In the genomic region with DNA sequence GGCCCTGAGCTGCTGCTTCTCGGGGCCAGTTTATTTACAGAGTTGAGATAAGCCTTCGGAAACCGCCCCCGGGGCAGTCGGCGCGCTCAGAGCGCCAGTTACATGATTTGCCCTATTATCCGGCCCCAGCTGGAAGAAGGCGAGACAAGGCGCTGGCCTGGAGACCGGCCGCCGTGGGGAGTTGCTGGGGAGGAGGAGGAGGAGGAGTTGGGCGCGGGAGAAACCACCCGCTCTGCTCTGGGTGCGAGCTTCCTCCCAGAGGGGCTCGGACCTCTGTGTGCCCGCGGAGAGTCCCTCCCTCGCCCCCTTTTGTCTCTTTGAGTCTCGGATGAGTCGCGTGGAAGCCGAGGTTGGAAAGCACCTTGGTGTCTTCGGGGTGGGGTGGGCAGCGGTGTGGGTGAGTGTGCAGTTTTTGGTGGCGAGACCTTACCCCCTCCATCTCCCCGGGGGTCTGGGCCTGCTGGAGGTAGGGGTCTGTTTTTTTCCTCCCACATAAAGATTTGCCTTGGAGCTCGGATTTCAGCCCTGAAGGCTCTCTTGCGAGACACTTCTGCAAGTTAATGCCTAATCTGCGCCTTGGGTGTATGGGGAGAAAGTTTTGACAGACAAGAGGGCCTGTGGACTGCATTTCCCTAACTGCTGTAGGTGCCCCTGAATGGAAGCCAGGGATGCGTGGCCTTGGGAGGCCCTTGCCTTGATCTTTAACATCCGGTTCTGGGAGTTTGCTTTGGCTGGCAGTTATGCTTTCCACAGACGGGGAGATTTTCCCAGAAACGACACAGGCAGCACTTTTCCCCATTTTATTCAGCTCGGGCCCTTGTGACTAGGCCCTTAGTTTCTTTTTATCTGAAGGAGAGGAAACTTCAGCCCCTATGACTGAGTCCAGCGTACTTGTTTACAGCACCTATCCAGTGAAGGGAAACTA, we compare ENCODE assay signal across 1 cellular context.
TF ChIP-seq lines count a peak whose summit lies in the region.

No MANE protein-coding gene starts in this region.

TF ChIP-seq in HEK293, 187 proteins besides CTCF, POLR2A, EP300 and RAD21 (continued from another document and continues in another):
- TF ChIP-seq, protein P1, sequence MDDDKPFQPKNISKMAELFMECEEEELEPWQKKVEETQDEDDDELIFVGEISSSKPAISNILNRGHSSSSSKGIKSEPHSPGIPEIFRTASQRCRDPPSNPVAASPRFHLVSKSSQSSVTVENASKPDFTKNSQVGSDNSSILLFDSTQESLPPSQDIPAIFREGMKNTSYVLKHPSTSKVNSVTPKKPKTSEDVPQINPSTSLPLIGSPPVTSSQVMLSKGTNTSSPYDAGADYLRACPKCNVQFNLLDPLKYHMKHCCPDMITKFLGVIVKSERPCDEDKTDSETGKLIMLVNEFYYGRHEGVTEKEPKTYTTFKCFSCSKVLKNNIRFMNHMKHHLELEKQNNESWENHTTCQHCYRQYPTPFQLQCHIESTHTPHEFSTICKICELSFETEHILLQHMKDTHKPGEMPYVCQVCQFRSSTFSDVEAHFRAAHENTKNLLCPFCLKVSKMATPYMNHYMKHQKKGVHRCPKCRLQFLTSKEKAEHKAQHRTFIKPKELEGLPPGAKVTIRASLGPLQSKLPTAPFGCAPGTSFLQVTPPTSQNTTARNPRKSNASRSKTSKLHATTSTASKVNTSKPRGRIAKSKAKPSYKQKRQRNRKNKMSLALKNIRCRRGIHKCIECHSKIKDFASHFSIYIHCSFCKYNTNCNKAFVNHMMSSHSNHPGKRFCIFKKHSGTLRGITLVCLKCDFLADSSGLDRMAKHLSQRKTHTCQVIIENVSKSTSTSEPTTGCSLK (tag by site-specific recombination; IDR thresholded peaks at IDR 0.05), result no peak
- TF ChIP-seq ZNF785 (tag by site-specific recombination; IDR thresholded peaks at IDR 0.05) (no peak), SP2 (tag by site-specific recombination; IDR thresholded peaks at IDR 0.05) (peak; percentile 49), KLF7 (tag by site-specific recombination; IDR thresholded peaks at IDR 0.05; ENCODE audit: borderline replicate concordance) (0 out of 2 replicates have a peak, but pooled peaks have one; percentile 31), OSR2 (tag by site-specific recombination; IDR thresholded peaks at IDR 0.05) (peak; percentile 59), TRIM28 (IDR thresholded peaks at IDR 0.05; ENCODE audit: borderline replicate concordance, low read length) (0 out of 2 replicates have a peak, but pooled peaks have one; percentile 42), KLF8 (tag by site-specific recombination; IDR thresholded peaks at IDR 0.05) (peak; percentile 63), IKZF3 (tag by site-specific recombination; IDR thresholded peaks at IDR 0.05) (peak; percentile 36; the same call in 1 of the 2 replicates), ZFHX2 (tag by site-specific recombination; conservative IDR thresholded peaks at IDR 0.05) (peak; percentile 82), EGR2 (tag by site-specific recombination; IDR thresholded peaks at IDR 0.05; ENCODE audit: low read depth) (peak; percentile 75), GLI4 (tag by site-specific recombination; IDR thresholded peaks at IDR 0.05) (no peak), ZNF629 (tag by site-specific recombination; IDR thresholded peaks at IDR 0.05) (no peak), ZNF211 (tag by site-specific recombination; IDR thresholded peaks at IDR 0.05; ENCODE audit: low read depth) (no peak), ZBTB17 (tag by site-specific recombination; IDR thresholded peaks at IDR 0.05) (peak; percentile 60), YY1 (tag by site-specific recombination; IDR thresholded peaks at IDR 0.05) (no peak), TCF7L2 (IDR thresholded peaks at IDR 0.05; ENCODE audit: borderline replicate concordance, low read depth, low read length) (peak; percentile 58; the same call in 1 of the 2 replicates), ZNF426 (tag by site-specific recombination; IDR thresholded peaks at IDR 0.05) (no peak), ZIC2 (tag by site-specific recombination; IDR thresholded peaks at IDR 0.05) (peak; percentile 64), SALL2 (tag by site-specific recombination; IDR thresholded peaks at IDR 0.05; ENCODE audit: borderline replicate concordance) (no peak), ZNF214 (tag by site-specific recombination; IDR thresholded peaks at IDR 0.05; ENCODE audit: borderline replicate concordance) (no peak), ZNF423 (tag by site-specific recombination; IDR thresholded peaks at IDR 0.05) (peak; percentile 60; the same call in 1 of the 2 replicates), ZNF76 (tag by site-specific recombination; IDR thresholded peaks at IDR 0.05; ENCODE audit: borderline replicate concordance, low read depth) (peak; percentile 29; the same call in 1 of the 2 replicates), ZNF514 (tag by site-specific recombination; IDR thresholded peaks at IDR 0.05) (no peak), ZEB2 (tag by site-specific recombination; IDR thresholded peaks at IDR 0.05) (peak; percentile 65; the same call in 1 of the 2 replicates), ZNF791 (tag by site-specific recombination; IDR thresholded peaks at IDR 0.05) (no peak), KLF1 (tag by site-specific recombination; IDR thresholded peaks at IDR 0.05) (peak; percentile 71), ZFP41 (tag by site-specific recombination; IDR thresholded peaks at IDR 0.05; ENCODE audit: borderline replicate concordance) (no peak), ZBTB48 (tag by site-specific recombination; IDR thresholded peaks at IDR 0.05) (peak; percentile 90), ZFP37 (tag by site-specific recombination; IDR thresholded peaks at IDR 0.05) (peak; percentile 47; the same call in 1 of the 2 replicates), ZNF391 (tag by site-specific recombination; IDR thresholded peaks at IDR 0.05; ENCODE audit: borderline replicate concordance, low read depth) (no peak), SP3 (tag by site-specific recombination; IDR thresholded peaks at IDR 0.05) (peak; percentile 55), ZNF501 (tag by site-specific recombination; IDR thresholded peaks at IDR 0.05) (no peak), GLIS1 (tag by site-specific recombination; IDR thresholded peaks at IDR 0.05) (peak; percentile 91), ZXDB (tag by site-specific recombination; IDR thresholded peaks at IDR 0.05) (peak; percentile 53), ZNF660 (tag by site-specific recombination; IDR thresholded peaks at IDR 0.05) (no peak), ZNF335 (tag by site-specific recombination; conservative IDR thresholded peaks at IDR 0.05) (peak; percentile 75), ZNF138 (tag by site-specific recombination; IDR thresholded peaks at IDR 0.05; ENCODE audit: borderline replicate concordance) (no peak)
- TF ChIP-seq, protein P2, sequence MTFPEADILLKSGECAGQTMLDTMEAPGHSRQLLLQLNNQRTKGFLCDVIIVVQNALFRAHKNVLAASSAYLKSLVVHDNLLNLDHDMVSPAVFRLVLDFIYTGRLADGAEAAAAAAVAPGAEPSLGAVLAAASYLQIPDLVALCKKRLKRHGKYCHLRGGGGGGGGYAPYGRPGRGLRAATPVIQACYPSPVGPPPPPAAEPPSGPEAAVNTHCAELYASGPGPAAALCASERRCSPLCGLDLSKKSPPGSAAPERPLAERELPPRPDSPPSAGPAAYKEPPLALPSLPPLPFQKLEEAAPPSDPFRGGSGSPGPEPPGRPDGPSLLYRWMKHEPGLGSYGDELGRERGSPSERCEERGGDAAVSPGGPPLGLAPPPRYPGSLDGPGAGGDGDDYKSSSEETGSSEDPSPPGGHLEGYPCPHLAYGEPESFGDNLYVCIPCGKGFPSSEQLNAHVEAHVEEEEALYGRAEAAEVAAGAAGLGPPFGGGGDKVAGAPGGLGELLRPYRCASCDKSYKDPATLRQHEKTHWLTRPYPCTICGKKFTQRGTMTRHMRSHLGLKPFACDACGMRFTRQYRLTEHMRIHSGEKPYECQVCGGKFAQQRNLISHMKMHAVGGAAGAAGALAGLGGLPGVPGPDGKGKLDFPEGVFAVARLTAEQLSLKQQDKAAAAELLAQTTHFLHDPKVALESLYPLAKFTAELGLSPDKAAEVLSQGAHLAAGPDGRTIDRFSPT (tag by site-specific recombination; IDR thresholded peaks at IDR 0.05), result peak; percentile 64; the same call in 1 of the 2 replicates
- TF ChIP-seq, protein P3, sequence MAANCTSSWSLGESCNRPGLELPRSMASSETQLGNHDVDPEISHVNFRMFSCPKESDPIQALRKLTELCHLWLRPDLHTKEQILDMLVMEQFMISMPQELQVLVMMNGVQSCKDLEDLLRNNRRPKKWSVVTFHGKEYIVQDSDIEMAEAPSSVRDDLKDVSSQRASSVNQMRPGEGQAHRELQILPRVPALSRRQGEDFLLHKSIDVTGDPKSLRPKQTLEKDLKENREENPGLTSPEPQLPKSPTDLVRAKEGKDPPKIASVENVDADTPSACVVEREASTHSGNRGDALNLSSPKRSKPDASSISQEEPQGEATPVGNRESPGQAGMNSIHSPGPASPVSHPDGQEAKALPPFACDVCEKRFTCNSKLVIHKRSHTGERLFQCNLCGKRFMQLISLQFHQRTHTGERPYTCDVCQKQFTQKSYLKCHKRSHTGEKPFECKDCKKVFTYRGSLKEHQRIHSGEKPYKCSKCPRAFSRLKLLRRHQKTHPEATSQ (tag by site-specific recombination; IDR thresholded peaks at IDR 0.05), result no peak
- TF ChIP-seq, protein P4, sequence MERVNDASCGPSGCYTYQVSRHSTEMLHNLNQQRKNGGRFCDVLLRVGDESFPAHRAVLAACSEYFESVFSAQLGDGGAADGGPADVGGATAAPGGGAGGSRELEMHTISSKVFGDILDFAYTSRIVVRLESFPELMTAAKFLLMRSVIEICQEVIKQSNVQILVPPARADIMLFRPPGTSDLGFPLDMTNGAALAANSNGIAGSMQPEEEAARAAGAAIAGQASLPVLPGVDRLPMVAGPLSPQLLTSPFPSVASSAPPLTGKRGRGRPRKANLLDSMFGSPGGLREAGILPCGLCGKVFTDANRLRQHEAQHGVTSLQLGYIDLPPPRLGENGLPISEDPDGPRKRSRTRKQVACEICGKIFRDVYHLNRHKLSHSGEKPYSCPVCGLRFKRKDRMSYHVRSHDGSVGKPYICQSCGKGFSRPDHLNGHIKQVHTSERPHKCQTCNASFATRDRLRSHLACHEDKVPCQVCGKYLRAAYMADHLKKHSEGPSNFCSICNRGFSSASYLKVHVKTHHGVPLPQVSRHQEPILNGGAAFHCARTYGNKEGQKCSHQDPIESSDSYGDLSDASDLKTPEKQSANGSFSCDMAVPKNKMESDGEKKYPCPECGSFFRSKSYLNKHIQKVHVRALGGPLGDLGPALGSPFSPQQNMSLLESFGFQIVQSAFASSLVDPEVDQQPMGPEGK (tag by site-specific recombination; IDR thresholded peaks at IDR 0.05), result peak; percentile 81
- TF ChIP-seq, protein P5, sequence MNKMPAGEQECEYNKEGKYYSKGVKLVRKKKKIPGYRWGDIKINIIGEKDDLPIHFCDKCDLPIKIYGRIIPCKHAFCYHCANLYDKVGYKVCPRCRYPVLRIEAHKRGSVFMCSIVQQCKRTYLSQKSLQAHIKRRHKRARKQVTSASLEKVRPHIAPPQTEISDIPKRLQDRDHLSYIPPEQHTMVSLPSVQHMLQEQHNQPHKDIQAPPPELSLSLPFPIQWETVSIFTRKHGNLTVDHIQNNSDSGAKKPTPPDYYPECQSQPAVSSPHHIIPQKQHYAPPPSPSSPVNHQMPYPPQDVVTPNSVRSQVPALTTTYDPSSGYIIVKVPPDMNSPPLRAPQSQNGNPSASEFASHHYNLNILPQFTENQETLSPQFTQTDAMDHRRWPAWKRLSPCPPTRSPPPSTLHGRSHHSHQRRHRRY (tag by site-specific recombination; IDR thresholded peaks at IDR 0.05), result no peak
- TF ChIP-seq, protein P6, sequence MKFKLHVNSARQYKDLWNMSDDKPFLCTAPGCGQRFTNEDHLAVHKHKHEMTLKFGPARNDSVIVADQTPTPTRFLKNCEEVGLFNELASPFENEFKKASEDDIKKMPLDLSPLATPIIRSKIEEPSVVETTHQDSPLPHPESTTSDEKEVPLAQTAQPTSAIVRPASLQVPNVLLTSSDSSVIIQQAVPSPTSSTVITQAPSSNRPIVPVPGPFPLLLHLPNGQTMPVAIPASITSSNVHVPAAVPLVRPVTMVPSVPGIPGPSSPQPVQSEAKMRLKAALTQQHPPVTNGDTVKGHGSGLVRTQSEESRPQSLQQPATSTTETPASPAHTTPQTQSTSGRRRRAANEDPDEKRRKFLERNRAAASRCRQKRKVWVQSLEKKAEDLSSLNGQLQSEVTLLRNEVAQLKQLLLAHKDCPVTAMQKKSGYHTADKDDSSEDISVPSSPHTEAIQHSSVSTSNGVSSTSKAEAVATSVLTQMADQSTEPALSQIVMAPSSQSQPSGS (tag by site-specific recombination; IDR thresholded peaks at IDR 0.05; ENCODE audit: low read depth), result no peak
- TF ChIP-seq, protein P7, sequence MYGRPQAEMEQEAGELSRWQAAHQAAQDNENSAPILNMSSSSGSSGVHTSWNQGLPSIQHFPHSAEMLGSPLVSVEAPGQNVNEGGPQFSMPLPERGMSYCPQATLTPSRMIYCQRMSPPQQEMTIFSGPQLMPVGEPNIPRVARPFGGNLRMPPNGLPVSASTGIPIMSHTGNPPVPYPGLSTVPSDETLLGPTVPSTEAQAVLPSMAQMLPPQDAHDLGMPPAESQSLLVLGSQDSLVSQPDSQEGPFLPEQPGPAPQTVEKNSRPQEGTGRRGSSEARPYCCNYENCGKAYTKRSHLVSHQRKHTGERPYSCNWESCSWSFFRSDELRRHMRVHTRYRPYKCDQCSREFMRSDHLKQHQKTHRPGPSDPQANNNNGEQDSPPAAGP (tag by site-specific recombination; IDR thresholded peaks at IDR 0.05), result peak; percentile 53; the same call in 1 of the 2 replicates
- TF ChIP-seq, protein P8, sequence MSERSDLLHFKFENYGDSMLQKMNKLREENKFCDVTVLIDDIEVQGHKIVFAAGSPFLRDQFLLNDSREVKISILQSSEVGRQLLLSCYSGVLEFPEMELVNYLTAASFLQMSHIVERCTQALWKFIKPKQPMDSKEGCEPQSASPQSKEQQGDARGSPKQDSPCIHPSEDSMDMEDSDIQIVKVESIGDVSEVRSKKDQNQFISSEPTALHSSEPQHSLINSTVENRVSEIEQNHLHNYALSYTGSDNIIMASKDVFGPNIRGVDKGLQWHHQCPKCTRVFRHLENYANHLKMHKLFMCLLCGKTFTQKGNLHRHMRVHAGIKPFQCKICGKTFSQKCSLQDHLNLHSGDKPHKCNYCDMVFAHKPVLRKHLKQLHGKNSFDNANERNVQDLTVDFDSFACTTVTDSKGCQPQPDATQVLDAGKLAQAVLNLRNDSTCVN (tag by site-specific recombination; optimal IDR thresholded peaks at IDR 0.05), result peak; percentile 69
